ENCODE assay signal across 8 cellular contexts in the genomic region with DNA sequence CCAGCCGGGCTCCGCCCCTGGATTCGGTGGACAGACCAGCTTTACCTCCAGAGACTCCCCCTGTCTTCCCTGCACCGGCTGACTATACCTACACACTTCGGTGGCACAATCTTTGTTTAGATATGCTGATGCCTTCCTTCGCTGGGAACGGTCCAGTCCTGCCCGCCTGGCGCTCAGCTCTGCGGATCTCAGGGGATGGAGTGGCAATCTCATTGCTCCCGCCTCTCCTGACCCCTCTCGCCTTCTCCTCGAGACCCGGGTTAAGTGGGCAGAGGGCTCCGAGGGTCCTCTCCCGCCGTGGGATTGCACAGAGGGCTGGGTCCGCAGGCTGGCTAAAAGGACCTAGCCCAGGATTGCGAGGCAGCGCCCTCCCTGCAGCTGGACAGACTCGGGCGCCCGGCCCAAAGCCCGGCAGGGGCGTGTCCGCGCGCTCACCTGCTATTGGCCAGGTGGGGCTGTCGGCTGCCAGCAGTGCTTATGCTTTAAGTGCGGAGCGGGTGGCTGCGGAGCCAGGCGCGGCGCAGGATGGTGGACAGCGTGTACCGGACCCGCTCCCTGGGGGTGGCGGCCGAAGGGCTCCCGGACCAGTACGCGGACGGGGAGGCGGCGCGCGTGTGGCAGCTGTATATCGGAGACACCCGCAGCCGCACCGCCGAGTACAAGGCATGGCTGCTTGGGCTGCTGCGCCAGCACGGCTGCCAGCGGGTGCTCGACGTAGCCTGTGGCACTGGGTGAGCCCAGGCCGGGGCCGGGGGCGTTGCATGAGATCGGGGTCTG. TPM values are rescaled to one million over a fixed set of nuclear protein-coding genes. Genes with fewer than 3 reads are reported as not detected.
DNase-seq lines count a peak whose midpoint lies in the region; ATAC-seq and TF ChIP-seq lines count a peak whose summit lies in the region.

Gene GNMT, plus strand, starts transcription at position 512 of the 777 bp plus-strand sequence. Its CDS starts 14 bp downstream, at position 526.

- H3K36me3 Mint-ChIP-seq in activated B cell treated with CpG ODN at 0.5 μM for 24 hours (ENCODE audit: low read depth): peaks cover 17% of the 10 kb centered on the region

- peak within 1 kb of the TSS; percentile 7 for H3K27ac Mint-ChIP-seq in activated B cell treated with CpG ODN at 0.5 μM for 24 hours

- no peaks in the 10 kb centered on the region for H3K9me3 ChIP-seq in lower lobe of right lung
- H3K9me3 ChIP-seq in subcutaneous abdominal adipose tissue (ENCODE audit: control insufficient read depth in 5 of 5, low read length in 5 of 5): no peaks in the 10 kb centered on the region

- POLR2A ChIA-PET in activated B cell treated with CpG ODN at 0.5 μM for 24 hours (lab: Charles Lee): interaction anchor here (0.5 to 2.8 kb wide), 6 partner anchors 14 to 178 kb away, joined by 3 to 18 read pairs (median 4); partner anchors contain the start of genes CNPY3 and PEX6

- peak within 1 kb of the TSS in 4 of 5 donors; percentile 52 to 77 (median 74) for H3K9ac ChIP-seq in subcutaneous abdominal adipose tissue (ENCODE audit: low read length in 5 of 5)

- peaks cover 14% of the 10 kb centered on the region for H3K4me1 Mint-ChIP-seq in activated B cell treated with CpG ODN at 0.5 μM for 24 hours

- H3K27me3 ChIP-seq in dorsolateral prefrontal cortex (no peaks in the 10 kb centered on the region), lower lobe of right lung (ENCODE audit: low read depth) (no peaks in the 10 kb centered on the region), subcutaneous abdominal adipose tissue (ENCODE audit: control insufficient read depth in 5 of 5, insufficient read depth in 4 of 5, low read length in 5 of 5) (peaks cover 0 to 4% (median 0%) of the 10 kb centered on the region in 5 donors)

- TF ChIP-seq CTCF in activated B cell treated with CpG ODN at 0.5 μM for 24 hours (IDR thresholded peaks at IDR 0.05): no peak
- TF ChIP-seq CTCF in dorsolateral prefrontal cortex (IDR thresholded peaks at IDR 0.05 in 54 of 56, conservative IDR thresholded peaks at IDR 0.05 in 2 of 56; ENCODE audit: low read depth in 1 of 56, partially characterized antibody in 56 of 56): no peak
- no peak for TF ChIP-seq CTCF in lower lobe of right lung (IDR thresholded peaks at IDR 0.05)

- intact Hi-C loops in activated B cell treated with CpG ODN at 0.5 μM for 24 hours (cut with micrococcal nuclease): loop anchor here (2.0 kb wide), 3 partner anchors 18 to 182 kb away; partner anchors contain the start of gene PEX6
- intact Hi-C loops in dorsolateral prefrontal cortex (cut with DNase I): no loop called here
- intact Hi-C loops in lower lobe of right lung (cut with DNase I): no loop called here

- H3K4me1 ChIP-seq in lower lobe of right lung (peaks cover 19% of the 10 kb centered on the region), subcutaneous abdominal adipose tissue (ENCODE audit: control insufficient read depth in 5 of 5, insufficient read depth in 5 of 5, low read length in 5 of 5) (peaks cover 3 to 17% (median 17%) of the 10 kb centered on the region in 5 donors)

- CTCF ChIA-PET in activated B cell treated with CpG ODN at 0.5 μM for 24 hours (lab: Charles Lee): interaction anchor here (0.6 to 1.1 kb wide), 2 partner anchors 9 to 195 kb away, joined by 3 read pairs; no protein-coding TSS in a partner anchor

- ATAC-seq in activated B cell treated with CpG ODN at 0.5 μM for 24 hours (ENCODE audit: low read depth) (peak; percentile 83), lower lobe of right lung (peak; percentile 95 to 98), HG03354 (IDR thresholded peaks at IDR 0.05; ENCODE audit: poor library complexity, severe bottlenecking, unreplicated experiment) (no peak)

- peaks cover 27% of the 10 kb centered on the region for H3K36me3 ChIP-seq in lower lobe of right lung
- H3K36me3 ChIP-seq in subcutaneous abdominal adipose tissue (ENCODE audit: control insufficient read depth in 5 of 5, insufficient read depth in 5 of 5, low read length in 5 of 5): peaks cover 0 to 33% (median 25%) of the 10 kb centered on the region in 5 donors

- peak; percentile 65 for DNase-seq in AG20443 (ENCODE audit: low spot score)
- peak; percentile 80 for DNase-seq in HuH-7 (ENCODE audit: low spot score)
- DNase-seq in activated B cell treated with CpG ODN at 0.5 μM for 24 hours: peak; percentile 47
- peak in 4 of 10 donors; percentile 29 to 73 (median 43) for DNase-seq in dorsolateral prefrontal cortex
- peak; percentile 88 for DNase-seq in lower lobe of right lung
- no peak for DNase-seq in NAMALWA (ENCODE audit: low spot score)

- peak within 1 kb of the TSS; percentile 39 to 76 (median 59) for H3K4me3 ChIP-seq in dorsolateral prefrontal cortex
- peak within 1 kb of the TSS; percentile 62 for H3K4me3 ChIP-seq in lower lobe of right lung
- H3K4me3 ChIP-seq in subcutaneous abdominal adipose tissue (ENCODE audit: low read depth in 1 of 5, low read length in 5 of 5): peak within 1 kb of the TSS; percentile 67 to 75 (median 71)

- H3K9me3 Mint-ChIP-seq in activated B cell treated with CpG ODN at 0.5 μM for 24 hours: no peaks in the 10 kb centered on the region

- H3K27ac ChIP-seq in dorsolateral prefrontal cortex (peak within 1 kb of the TSS in 17 of 59 donors; percentile 0 to 67 (median 35)), lower lobe of right lung (peak within 1 kb of the TSS; percentile 64), subcutaneous abdominal adipose tissue (ENCODE audit: low read depth, low read length) (no peak within 1 kb of the TSS)

- H3K4me3 Mint-ChIP-seq in activated B cell treated with CpG ODN at 0.5 μM for 24 hours: peak within 1 kb of the TSS; percentile 70

- H3K27me3 Mint-ChIP-seq in activated B cell treated with CpG ODN at 0.5 μM for 24 hours: no peaks in the 10 kb centered on the region

RNA-seq across cellular contexts. Expression of gene GNMT, which starts in this region (rescaled TPM):
- 1.7 and 2.3 TPM in 2 replicates for total RNA-seq in activated B cell treated with CpG ODN at 0.5 μM for 24 hours
- 1 to 10 TPM; 1.0 to 9.9 (median 3.9) TPM for total RNA-seq in dorsolateral prefrontal cortex
- 2.4 TPM for total RNA-seq in lower lobe of right lung
